ENCODE assay signal across 7 cellular contexts in genomic region chr17:42277342-42277712, GRCh38. TPM values are rescaled to one million over a fixed set of nuclear protein-coding genes. Genes with fewer than 3 reads are reported as not detected.
DNase-seq lines count a peak whose midpoint lies in the region; ATAC-seq and TF ChIP-seq lines count a peak whose summit lies in the region.

No MANE protein-coding gene starts in this region.

- no peak overlapping the region for H2AFZ ChIP-seq in PC-9

- TF ChIP-seq POLR2A in esophagus squamous epithelium (IDR thresholded peaks at IDR 0.05) (no peak), spleen (IDR thresholded peaks at IDR 0.05) (no peak)

- CTCF ChIA-PET in PC-9 (lab: Charles Lee), result no interaction called here

- H3K4me1 ChIP-seq in PC-9 (replicated peaks; ENCODE audit: insufficient read depth), result peaks cover 24% of the 10 kb centered on the region
- H3K4me1 ChIP-seq in esophagus squamous epithelium, result peaks cover 9 to 43% (median 12%) of the 10 kb centered on the region in 3 donors
- peaks cover 10% of the 10 kb centered on the region for H3K4me1 ChIP-seq in rectal smooth muscle tissue (ENCODE audit: control insufficient read depth, insufficient read depth, low read length)
- H3K4me1 ChIP-seq in spleen, result peaks cover 25 to 46% (median 38%) of the 10 kb centered on the region in 6 donors

- H3K27me3 ChIP-seq in PC-9 (ENCODE audit: insufficient read depth, low read depth) (no peaks in the 10 kb centered on the region), esophagus squamous epithelium (no peaks in the 10 kb centered on the region), rectal smooth muscle tissue (ENCODE audit: control insufficient read depth, insufficient read depth, low read length) (no peaks in the 10 kb centered on the region), spleen (replicated peaks in 1 of 7) (no peaks in the 10 kb centered on the region)

- H3K4me2 ChIP-seq in PC-9, result peak overlapping the region; percentile 78

- H3K9me3 ChIP-seq in PC-9 (ENCODE audit: insufficient read depth, low read depth), result no peaks in the 10 kb centered on the region
- H3K9me3 ChIP-seq in esophagus squamous epithelium, result no peaks in the 10 kb centered on the region
- no peaks in the 10 kb centered on the region for H3K9me3 ChIP-seq in spleen

- 55 to 69% methylated on average over 2 to 5 of the region's 6 CpGs for WGBS in esophagus squamous epithelium, 2 donors
- 49 to 59% (median 55%) methylated on average over 6 of the region's 6 CpGs for WGBS in spleen, 5 donors

- in situ Hi-C loops in GM13977 (cut with MboI; ENCODE audit: low pct_unique_long_range_greater_than_20kb, low sequenced_read_pairs, unreplicated experiment), result no loop called here

- DNase-seq in GM13977 (ENCODE audit: low spot score) (peak; percentile 44), PC-9 (no peak), esophagus squamous epithelium (lab: John Stamatoyannopoulos, UW) (no peak), spleen (no peak)

- H3K9me2 ChIP-seq in PC-9 (ENCODE audit: insufficient read depth), result no peaks in the 10 kb centered on the region

- H3K27ac ChIP-seq in PC-9, result no peak overlapping the region
- H3K27ac ChIP-seq in esophagus squamous epithelium, result peak overlapping the region in 3 of 4 donors; percentile 82 to 95 (median 92)
- H3K27ac ChIP-seq in rectal smooth muscle tissue (ENCODE audit: low read depth, low read length), result peak overlapping the region; percentile 88
- H3K27ac ChIP-seq in spleen, result peak overlapping the region in 4 of 8 donors; percentile 91 to 95 (median 93)

- H4K20me1 ChIP-seq in PC-9 (ENCODE audit: insufficient read depth), result no peaks in the 10 kb centered on the region

- peaks cover 4% of the 10 kb centered on the region; the same call in 1 of the 2 replicates for H3F3A ChIP-seq in PC-9 (ENCODE audit: insufficient read depth, low read depth)

- no peak overlapping the region for H3K9ac ChIP-seq in rectal smooth muscle tissue (ENCODE audit: low read length)

- TF ChIP-seq CTCF in GM13977 (IDR thresholded peaks at IDR 0.05; ENCODE audit: extremely low read depth, insufficient read depth, missing control alignments) (no peak), PC-9 (conservative IDR thresholded peaks at IDR 0.05) (no peak), esophagus squamous epithelium (IDR thresholded peaks at IDR 0.05) (no peak), spleen (IDR thresholded peaks at IDR 0.05 in 8 of 11, conservative IDR thresholded peaks at IDR 0.05 in 3 of 11) (no peak)

- no peak for ATAC-seq in GM18517 (IDR thresholded peaks at IDR 0.05; ENCODE audit: unreplicated experiment)
- no peak for ATAC-seq in HG02840 (IDR thresholded peaks at IDR 0.05; ENCODE audit: low FRiP score, unreplicated experiment)

- H3K4me3 ChIP-seq in PC-9 (0 out of 2 replicates have a peak overlapping the region, but pooled peaks have one; percentile 59), esophagus squamous epithelium (peak overlapping the region in 2 of 4 donors; percentile 94 to 95), rectal smooth muscle tissue (ENCODE audit: low read length) (no peak overlapping the region), spleen (peak overlapping the region in 4 of 8 donors; percentile 78 to 94 (median 85))

- no peaks in the 10 kb centered on the region for H3K36me3 ChIP-seq in PC-9 (ENCODE audit: low read depth)
- H3K36me3 ChIP-seq in esophagus squamous epithelium, result no peaks in the 10 kb centered on the region
- no peaks in the 10 kb centered on the region for H3K36me3 ChIP-seq in rectal smooth muscle tissue (ENCODE audit: control insufficient read depth, insufficient read depth, low read length)
- no peaks in the 10 kb centered on the region for H3K36me3 ChIP-seq in spleen

- peaks cover 35% of the 10 kb centered on the region for H3K79me2 ChIP-seq in PC-9 (ENCODE audit: low read depth)

- intact Hi-C loops in PC-9 (cut with micrococcal nuclease; ENCODE audit: unreplicated experiment) (no loop called here), esophagus squamous epithelium (cut with DNase I) (no loop called here), spleen (cut with DNase I; ENCODE audit: low total_unique reads) (no loop called here)

- POLR2A ChIA-PET in PC-9 (lab: Charles Lee; ENCODE audit: unreplicated experiment), result interaction anchor here (0.8 kb wide), 1 partner anchor 721 kb away, joined by 7 read pairs; no protein-coding TSS in a partner anchor

- no TSS peak for BruUV-seq in PC-9 (replicated peaks; lab: Mats Ljungman, UMichigan)

RNA-seq across cellular contexts. Expression of gene STAT5B, which starts 1.1 kb away (rescaled TPM):
- total RNA-seq in PC-9 (2021) (19.5 and 21.1 TPM in 2 replicates), esophagus squamous epithelium (10 to 100 TPM; 17.9 to 57.6 (median 19.5) TPM), spleen (100 to 1,000 TPM in 5 of 7 donors, 10 to 100 TPM in 2; 90.2 to 171 (median 103) TPM)
- 10 to 100 TPM; 26.4 to 34.7 (median 26.4) TPM for polyA plus RNA-seq in spleen

RNA-seq across cellular contexts. Expression of gene STAT5A, which starts 11.0 kb away (rescaled TPM):
- 3.4 and 12.1 TPM in 2 replicates for total RNA-seq in PC-9 (2021)
- 10 to 100 TPM in 3 of 4 donors, 1 to 10 TPM in 1; 7.3 to 34.3 (median 14.0) TPM for total RNA-seq in esophagus squamous epithelium
- total RNA-seq in spleen, result 100 to 1,000 TPM in 1 of 7 donors, 10 to 100 TPM in 6; 63.7 to 131 (median 76.5) TPM
- 10 to 100 TPM; 22.7 to 42.3 (median 28.4) TPM for polyA plus RNA-seq in spleen
